In genomic region chr6:43070028-43070632, GRCh38 we compare ENCODE assay signal across 1 cellular context.
TF ChIP-seq lines count a peak whose summit lies in the region.

No MANE protein-coding gene starts in this region.

TF ChIP-seq in HepG2, 621 proteins besides CTCF, POLR2A, EP300 and RAD21 (continued from another document):
- TF ChIP-seq ZNF407 (CRISPR knock-in tag; IDR thresholded peaks at IDR 0.05; ENCODE audit: not compliant biosample characterization) (peak; percentile 24), HNF4A (CRISPR knock-in tag; IDR thresholded peaks at IDR 0.05) (peak; percentile 45; the same call in 1 of the 2 replicates), SOX6 (IDR thresholded peaks at IDR 0.05) (no peak), SOX6 (CRISPR knock-in tag; IDR thresholded peaks at IDR 0.05) (no peak), HNF4G (IDR thresholded peaks at IDR 0.05; ENCODE audit: borderline replicate concordance, low read depth, low read length) (peak; percentile 30; the same call in 1 of the 2 replicates), HNF4G (CRISPR knock-in tag; IDR thresholded peaks at IDR 0.05; ENCODE audit: borderline replicate concordance, low read depth) (no peak; the same call in 1 of the 2 replicates), ZNF567 (CRISPR knock-in tag; IDR thresholded peaks at IDR 0.05; ENCODE audit: borderline replicate concordance) (peak; percentile 84; the same call in 1 of the 2 replicates), CENPT (CRISPR knock-in tag; IDR thresholded peaks at IDR 0.05; ENCODE audit: low read depth) (no peak), SMC3 (IDR thresholded peaks at IDR 0.05; ENCODE audit: low read length) (peak; percentile 95), ZNF501 (CRISPR knock-in tag; IDR thresholded peaks at IDR 0.05) (0 out of 2 replicates have a peak, but pooled peaks have one; percentile 25), ZNF773 (CRISPR knock-in tag; IDR thresholded peaks at IDR 0.05; ENCODE audit: borderline replicate concordance) (no peak), GATA4 (IDR thresholded peaks at IDR 0.05; ENCODE audit: borderline replicate concordance, low read depth) (no peak), CEBPG (CRISPR knock-in tag; IDR thresholded peaks at IDR 0.05) (0 out of 2 replicates have a peak, but pooled peaks have one; percentile 17), MAFF (IDR thresholded peaks at IDR 0.05; ENCODE audit: low read depth, low read length) (0 out of 2 replicates have a peak, but pooled peaks have one; percentile 49), ZNF605 (CRISPR knock-in tag; IDR thresholded peaks at IDR 0.05) (peak; percentile 28; the same call in 1 of the 2 replicates)
- TF ChIP-seq, protein P1, sequence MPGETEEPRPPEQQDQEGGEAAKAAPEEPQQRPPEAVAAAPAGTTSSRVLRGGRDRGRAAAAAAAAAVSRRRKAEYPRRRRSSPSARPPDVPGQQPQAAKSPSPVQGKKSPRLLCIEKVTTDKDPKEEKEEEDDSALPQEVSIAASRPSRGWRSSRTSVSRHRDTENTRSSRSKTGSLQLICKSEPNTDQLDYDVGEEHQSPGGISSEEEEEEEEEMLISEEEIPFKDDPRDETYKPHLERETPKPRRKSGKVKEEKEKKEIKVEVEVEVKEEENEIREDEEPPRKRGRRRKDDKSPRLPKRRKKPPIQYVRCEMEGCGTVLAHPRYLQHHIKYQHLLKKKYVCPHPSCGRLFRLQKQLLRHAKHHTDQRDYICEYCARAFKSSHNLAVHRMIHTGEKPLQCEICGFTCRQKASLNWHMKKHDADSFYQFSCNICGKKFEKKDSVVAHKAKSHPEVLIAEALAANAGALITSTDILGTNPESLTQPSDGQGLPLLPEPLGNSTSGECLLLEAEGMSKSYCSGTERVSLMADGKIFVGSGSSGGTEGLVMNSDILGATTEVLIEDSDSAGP (CRISPR knock-in tag; IDR thresholded peaks at IDR 0.05; ENCODE audit: borderline replicate concordance): 0 out of 2 replicates have a peak, but pooled peaks have one; percentile 22
- TF ChIP-seq, protein P2, sequence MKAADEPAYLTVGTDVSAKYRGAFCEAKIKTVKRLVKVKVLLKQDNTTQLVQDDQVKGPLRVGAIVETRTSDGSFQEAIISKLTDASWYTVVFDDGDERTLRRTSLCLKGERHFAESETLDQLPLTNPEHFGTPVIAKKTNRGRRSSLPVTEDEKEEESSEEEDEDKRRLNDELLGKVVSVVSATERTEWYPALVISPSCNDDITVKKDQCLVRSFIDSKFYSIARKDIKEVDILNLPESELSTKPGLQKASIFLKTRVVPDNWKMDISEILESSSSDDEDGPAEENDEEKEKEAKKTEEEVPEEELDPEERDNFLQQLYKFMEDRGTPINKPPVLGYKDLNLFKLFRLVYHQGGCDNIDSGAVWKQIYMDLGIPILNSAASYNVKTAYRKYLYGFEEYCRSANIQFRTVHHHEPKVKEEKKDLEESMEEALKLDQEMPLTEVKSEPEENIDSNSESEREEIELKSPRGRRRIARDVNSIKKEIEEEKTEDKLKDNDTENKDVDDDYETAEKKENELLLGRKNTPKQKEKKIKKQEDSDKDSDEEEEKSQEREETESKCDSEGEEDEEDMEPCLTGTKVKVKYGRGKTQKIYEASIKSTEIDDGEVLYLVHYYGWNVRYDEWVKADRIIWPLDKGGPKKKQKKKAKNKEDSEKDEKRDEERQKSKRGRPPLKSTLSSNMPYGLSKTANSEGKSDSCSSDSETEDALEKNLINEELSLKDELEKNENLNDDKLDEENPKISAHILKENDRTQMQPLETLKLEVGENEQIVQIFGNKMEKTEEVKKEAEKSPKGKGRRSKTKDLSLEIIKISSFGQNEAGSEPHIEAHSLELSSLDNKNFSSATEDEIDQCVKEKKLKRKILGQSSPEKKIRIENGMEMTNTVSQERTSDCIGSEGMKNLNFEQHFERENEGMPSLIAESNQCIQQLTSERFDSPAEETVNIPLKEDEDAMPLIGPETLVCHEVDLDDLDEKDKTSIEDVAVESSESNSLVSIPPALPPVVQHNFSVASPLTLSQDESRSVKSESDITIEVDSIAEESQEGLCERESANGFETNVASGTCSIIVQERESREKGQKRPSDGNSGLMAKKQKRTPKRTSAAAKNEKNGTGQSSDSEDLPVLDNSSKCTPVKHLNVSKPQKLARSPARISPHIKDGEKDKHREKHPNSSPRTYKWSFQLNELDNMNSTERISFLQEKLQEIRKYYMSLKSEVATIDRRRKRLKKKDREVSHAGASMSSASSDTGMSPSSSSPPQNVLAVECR (CRISPR knock-in tag; IDR thresholded peaks at IDR 0.05; ENCODE audit: borderline replicate concordance): no peak
- TF ChIP-seq, protein P3, sequence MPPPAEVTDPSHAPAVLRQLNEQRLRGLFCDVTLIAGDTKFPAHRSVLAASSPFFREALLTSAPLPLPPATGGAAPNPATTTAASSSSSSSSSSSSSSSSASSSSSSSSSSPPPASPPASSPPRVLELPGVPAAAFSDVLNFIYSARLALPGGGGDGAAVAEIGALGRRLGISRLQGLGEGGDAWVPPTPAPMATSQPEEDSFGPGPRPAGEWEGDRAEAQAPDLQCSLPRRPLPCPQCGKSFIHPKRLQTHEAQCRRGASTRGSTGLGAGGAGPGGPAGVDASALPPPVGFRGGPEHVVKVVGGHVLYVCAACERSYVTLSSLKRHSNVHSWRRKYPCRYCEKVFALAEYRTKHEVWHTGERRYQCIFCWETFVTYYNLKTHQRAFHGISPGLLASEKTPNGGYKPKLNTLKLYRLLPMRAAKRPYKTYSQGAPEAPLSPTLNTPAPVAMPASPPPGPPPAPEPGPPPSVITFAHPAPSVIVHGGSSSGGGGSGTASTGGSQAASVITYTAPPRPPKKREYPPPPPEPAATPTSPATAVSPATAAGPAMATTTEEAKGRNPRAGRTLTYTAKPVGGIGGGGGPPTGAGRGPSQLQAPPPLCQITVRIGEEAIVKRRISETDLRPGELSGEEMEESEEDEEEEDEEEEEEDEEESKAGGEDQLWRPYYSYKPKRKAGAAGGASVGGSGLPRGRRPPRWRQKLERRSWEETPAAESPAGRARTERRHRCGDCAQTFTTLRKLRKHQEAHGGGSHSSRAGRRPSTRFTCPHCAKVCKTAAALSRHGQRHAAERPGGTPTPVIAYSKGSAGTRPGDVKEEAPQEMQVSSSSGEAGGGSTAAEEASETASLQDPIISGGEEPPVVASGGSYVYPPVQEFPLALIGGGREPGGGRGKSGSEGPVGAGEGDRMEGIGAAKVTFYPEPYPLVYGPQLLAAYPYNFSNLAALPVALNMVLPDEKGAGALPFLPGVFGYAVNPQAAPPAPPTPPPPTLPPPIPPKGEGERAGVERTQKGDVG (CRISPR knock-in tag; IDR thresholded peaks at IDR 0.05; ENCODE audit: borderline replicate concordance): 0 out of 2 replicates have a peak, but pooled peaks have one; percentile 39
- TF ChIP-seq, protein P4, sequence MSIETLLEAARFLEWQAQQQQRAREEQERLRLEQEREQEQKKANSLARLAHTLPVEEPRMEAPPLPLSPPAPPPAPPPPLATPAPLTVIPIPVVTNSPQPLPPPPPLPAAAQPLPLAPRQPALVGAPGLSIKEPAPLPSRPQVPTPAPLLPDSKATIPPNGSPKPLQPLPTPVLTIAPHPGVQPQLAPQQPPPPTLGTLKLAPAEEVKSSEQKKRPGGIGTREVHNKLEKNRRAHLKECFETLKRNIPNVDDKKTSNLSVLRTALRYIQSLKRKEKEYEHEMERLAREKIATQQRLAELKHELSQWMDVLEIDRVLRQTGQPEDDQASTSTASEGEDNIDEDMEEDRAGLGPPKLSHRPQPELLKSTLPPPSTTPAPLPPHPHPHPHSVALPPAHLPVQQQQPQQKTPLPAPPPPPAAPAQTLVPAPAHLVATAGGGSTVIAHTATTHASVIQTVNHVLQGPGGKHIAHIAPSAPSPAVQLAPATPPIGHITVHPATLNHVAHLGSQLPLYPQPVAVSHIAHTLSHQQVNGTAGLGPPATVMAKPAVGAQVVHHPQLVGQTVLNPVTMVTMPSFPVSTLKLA (IDR thresholded peaks at IDR 0.05): no peak
